Comparison of ENCODE assay signal across 12 cellular contexts in the genomic region with DNA sequence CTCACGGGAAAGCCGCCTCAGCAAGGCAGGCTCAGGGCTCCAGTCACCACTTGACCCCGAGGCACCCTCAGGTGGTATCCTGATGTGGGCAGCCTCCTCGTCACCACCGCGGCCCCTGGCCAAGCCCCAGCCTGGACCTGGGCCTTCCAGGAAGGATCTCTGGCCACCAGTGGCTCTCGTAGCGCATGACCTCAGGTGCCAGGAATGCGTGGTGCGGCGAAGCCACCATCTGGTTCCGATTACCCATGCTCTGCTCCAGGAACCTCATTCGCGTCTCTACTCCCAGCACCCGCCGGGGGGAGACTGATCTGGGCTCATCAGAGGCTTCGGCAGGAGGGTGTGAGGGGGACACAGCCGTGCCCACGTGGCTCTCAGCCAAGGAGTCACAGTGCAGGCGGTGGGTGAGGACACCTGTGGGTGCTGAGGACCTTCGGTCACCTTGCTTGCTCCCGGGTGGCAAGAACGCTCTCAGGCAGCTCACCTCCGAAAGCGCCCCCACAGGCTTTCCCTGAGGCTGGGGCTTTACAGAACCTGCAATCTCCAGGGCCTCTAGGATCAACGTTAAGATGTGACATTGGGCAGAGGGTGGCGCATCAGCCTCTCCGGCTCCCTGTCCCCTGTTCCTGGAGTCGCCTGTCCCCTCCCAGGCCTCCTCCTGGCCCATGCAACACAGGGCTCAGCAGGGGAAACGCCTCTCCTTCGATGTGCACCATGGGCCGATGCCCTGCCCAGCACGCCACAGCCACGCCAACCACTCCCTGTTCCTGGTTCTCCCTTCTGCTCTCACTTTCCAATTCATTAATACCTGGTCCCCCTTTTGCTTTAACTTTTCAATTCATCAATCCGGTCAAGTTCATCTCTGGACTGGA. TPM values are rescaled to one million over a fixed set of nuclear protein-coding genes. Genes with fewer than 3 reads are reported as not detected.
DNase-seq lines count a peak whose midpoint lies in the region; ATAC-seq and TF ChIP-seq lines count a peak whose summit lies in the region.
"Had no signal": no experiment of that assay in that cellular context is flagged by ENCODE, and none has a peak within 500 bp of the region (broad histone marks: within the 10 kb centered on the region; RNA-seq: fewer than 3 reads in every experiment).

No MANE protein-coding gene starts in this region.

- no peaks in the 10 kb centered on the region for H3F3A ChIP-seq in SK-N-SH (replicated peaks; ENCODE audit: insufficient read depth)

- no peak for TF ChIP-seq POLR2A in gastrocnemius medialis (IDR thresholded peaks at IDR 0.05)

- H3K14ac ChIP-seq in H9 (ENCODE audit: insufficient read depth, low read length), result no peak overlapping the region

- in situ Hi-C loops in G401 (cut with HindIII; ENCODE audit: low sequenced_read_pairs), result no loop called here
- in situ Hi-C loops in gastrocnemius medialis (cut with MboI; ENCODE audit: low sequenced_read_pairs in 4 of 4), result no loop called here

- H3K4me3 ChIP-seq in SK-N-SH (ENCODE audit: low read depth in 2 of 2, low read length in 1 of 2), result no peak overlapping the region
- H3K4me3 ChIP-seq in gastrocnemius medialis, result no peak overlapping the region

- peaks cover 0 to 8% of the 10 kb centered on the region in 2 experiments; a peak in 2 of 4 replicates for H3K4me1 Mint-ChIP-seq in H9

- no peak overlapping the region for H4K5ac ChIP-seq in H9 (ENCODE audit: insufficient read length, low read depth, low read length)

- H3K36me3 Mint-ChIP-seq in H9 (ENCODE audit: insufficient read depth in 1 of 3, low read depth in 3 of 3), result peaks cover 0 to 3% (median 2%) of the 10 kb centered on the region in 3 experiments; a peak in 2 of 7 replicates

- no peak overlapping the region for H2AK5ac ChIP-seq in H9 (ENCODE audit: insufficient read length, low read length)

- intact Hi-C loops in gastrocnemius medialis (cut with DNase I; ENCODE audit: low total_unique reads), result no loop called here

- no peak overlapping the region for H2AFZ ChIP-seq in SK-N-SH (ENCODE audit: low read depth)
- no peak overlapping the region for H2AFZ ChIP-seq in H9 (ENCODE audit: low read length)

- ATAC-seq in gastrocnemius medialis, result peak; percentile 64 to 85

- H3K4me1 ChIP-seq in SK-N-SH (ENCODE audit: control insufficient read depth in 1 of 2, insufficient read depth in 2 of 2, low read depth in 1 of 2, low read length in 1 of 2), result peaks cover 17 to 74% of the 10 kb centered on the region in 2 experiments; a peak in 3 of 4 replicates
- peaks cover 17 to 26% of the 10 kb centered on the region in 2 donors for H3K4me1 ChIP-seq in gastrocnemius medialis
- no peaks in the 10 kb centered on the region for H3K4me1 ChIP-seq in H9 (ENCODE audit: insufficient read depth, low read length)

- no peak overlapping the region for H2BK120ac ChIP-seq in H9 (ENCODE audit: low read depth, low read length, poor library complexity, severe bottlenecking)

- TF ChIP-seq RAD21 in SK-N-SH (IDR thresholded peaks at IDR 0.05; ENCODE audit: low read length), result peak; percentile 41

- H3K23me2 ChIP-seq in H9 (ENCODE audit: insufficient read length, low read depth, low read length, poor library complexity, severe bottlenecking), result peaks cover 3% of the 10 kb centered on the region

- H2BK15ac ChIP-seq in H9 (ENCODE audit: low read depth, low read length), result no peak overlapping the region

- H3K23ac ChIP-seq in H9 (ENCODE audit: insufficient read length, low read depth, low read length), result no peak overlapping the region

- H3K18ac ChIP-seq in H9 (ENCODE audit: insufficient read length, low read depth, low read length), result no peak overlapping the region

- CTCF ChIA-PET in SK-N-SH (lab: Yijun Ruan, JAX), result interaction anchor here (0.5 to 3.4 kb wide), 21 partner anchors 8 to 283 kb away, joined by 3 to 19 read pairs (median 4); no protein-coding TSS in a partner anchor

- peak overlapping the region in 1 of 3 experiments; percentile 21; a peak in 1 of 7 replicates for H3K27ac Mint-ChIP-seq in H9

- H3K36me3 ChIP-seq in SK-N-SH (replicated peaks in 1 of 2; ENCODE audit: control insufficient read depth in 1 of 2, insufficient read depth in 2 of 2, low read length in 1 of 2) (peaks cover 0 to under 1% of the 10 kb centered on the region in 2 experiments), gastrocnemius medialis (no peaks in the 10 kb centered on the region)

- no peaks in the 10 kb centered on the region for H3K9me3 Mint-ChIP-seq in H9

- H3K27ac ChIP-seq in SK-N-SH (ENCODE audit: low read depth in 2 of 2, low read length in 1 of 2) (peak overlapping the region; percentile 59 to 84; a peak in 3 of 4 replicates), gastrocnemius medialis (peak overlapping the region in 3 of 4 donors; percentile 52 to 74 (median 64)), H9 (ENCODE audit: insufficient read length, low read depth, low read length) (no peak overlapping the region)

- no peak overlapping the region for H4K91ac ChIP-seq in H9 (ENCODE audit: insufficient read length, low read depth, low read length)

- H3K4ac ChIP-seq in H9 (ENCODE audit: low read depth, low read length), result no peak overlapping the region

- H2BK12ac ChIP-seq in H9 (ENCODE audit: insufficient read length, low read depth, low read length), result no peak overlapping the region

- no peaks in the 10 kb centered on the region for H3K79me1 ChIP-seq in H9 (ENCODE audit: insufficient read depth, low read depth, low read length, poor library complexity, severe bottlenecking)

- no peaks in the 10 kb centered on the region; the same call in 1 of the 2 replicates for H3K27me3 Mint-ChIP-seq in H9 (ENCODE audit: low read depth)

- no peak overlapping the region for H2BK5ac ChIP-seq in H9 (ENCODE audit: insufficient read length, low read length)

- DNase-seq in G401 (ENCODE audit: low spot score) (peak; percentile 33), SK-N-SH (peak; percentile 95), fibroblast of the conjunctiva (ENCODE audit: low read depth) (peak; percentile 82), gastrocnemius medialis (peak; percentile 45 to 80), H9 (no peak), cerebellar nuclear complex (lab: John Stamatoyannopoulos, UW) (no peak), NCI-H187 treated with DMSO at 0.1 percent for 48 hours (lab: John Stamatoyannopoulos, UW) (no peak), HT-29 (ENCODE audit: low spot score) (no peak)
- DNase-seq: activated CD4-positive, alpha-beta T cell treated with anti-CD3 and anti-CD28 coated beads for 1 hour; activated effector memory CD4-positive, alpha-beta T cell treated with Interleukin-2 at 50 U/mL for 16 hours; NCI-H1105 treated with DMSO at 0.1 percent for 48 hours; small intestine had no signal

- H3K9me2 ChIP-seq in SK-N-SH, result no peaks in the 10 kb centered on the region

- TF ChIP-seq CTCF in SK-N-SH (IDR thresholded peaks at IDR 0.05) (peak; percentile 30), gastrocnemius medialis (IDR thresholded peaks at IDR 0.05 in 4 of 5, conservative IDR thresholded peaks at IDR 0.05 in 1 of 5) (no peak), H9 (conservative IDR thresholded peaks at IDR 0.05) (no peak)

- H3K4me3 Mint-ChIP-seq in H9, result no peak overlapping the region

- no peak overlapping the region for H3K9ac ChIP-seq in SK-N-SH
- no peak overlapping the region for H3K9ac ChIP-seq in H9 (ENCODE audit: extremely low read depth, insufficient read length, low read length)

- no peaks in the 10 kb centered on the region for H3K9me3 ChIP-seq in SK-N-SH
- no peaks in the 10 kb centered on the region for H3K9me3 ChIP-seq in gastrocnemius medialis
- H3K9me3 ChIP-seq in H9 (ENCODE audit: control insufficient read depth, low read depth, low read length), result no peaks in the 10 kb centered on the region

- H3K56ac ChIP-seq in H9 (ENCODE audit: insufficient read length, low read depth, low read length), result no peak overlapping the region

- no peak overlapping the region for H2BK20ac ChIP-seq in H9 (ENCODE audit: low read depth, low read length, poor library complexity, severe bottlenecking)

- WGBS in SK-N-SH (ENCODE audit: low lambda C conversion rate), result 51% methylated on average over 15 of the region's 35 CpGs
- no CpG with 5 or more reads among the region's 35 CpGs for WGBS in H9 (ENCODE audit: extremely low coverage, insufficient read length, low lambda C conversion rate)

- peak; percentile 68 to 90 for TF ChIP-seq EP300 in SK-N-SH (IDR thresholded peaks at IDR 0.05; ENCODE audit: borderline replicate concordance in 1 of 2, low read depth in 1 of 2, low read length in 1 of 2)

- H3K79me2 ChIP-seq in SK-N-SH (ENCODE audit: insufficient read depth) (no peaks in the 10 kb centered on the region), H9 (ENCODE audit: insufficient read depth, low read length) (no peaks in the 10 kb centered on the region)

- POLR2A ChIA-PET in SK-N-SH (lab: Yijun Ruan, JAX), result no interaction called here

- no peak overlapping the region for H3T11ph ChIP-seq in H9 (ENCODE audit: low read length)

- no peak overlapping the region for H4K8ac ChIP-seq in H9 (replicated peaks; ENCODE audit: insufficient read length, low read depth, low read length)

- H4K20me1 ChIP-seq in SK-N-SH (ENCODE audit: insufficient read depth), result no peaks in the 10 kb centered on the region
- no peaks in the 10 kb centered on the region for H4K20me1 ChIP-seq in H9 (ENCODE audit: control insufficient read depth, insufficient read depth, insufficient read length)

- H3K4me2 ChIP-seq in SK-N-SH (peak overlapping the region; percentile 64), H9 (ENCODE audit: insufficient read depth, insufficient read length, low read length) (no peak overlapping the region)

- H3K27me3 ChIP-seq in SK-N-SH (ENCODE audit: insufficient read depth) (no peaks in the 10 kb centered on the region), gastrocnemius medialis (no peaks in the 10 kb centered on the region), H9 (ENCODE audit: insufficient read depth, low read length) (no peaks in the 10 kb centered on the region)

RNA-seq across cellular contexts. Expression of gene TBX1, which starts 39.0 kb away (rescaled TPM):
- 15.4 and 32.1 TPM in 2 replicates for total RNA-seq in G401 (2014; rRNA removed; shearing (Covaris generic))
- polyA plus RNA-seq in SK-N-SH (2012; rRNA removed), result not detected in 2 replicates
- polyA plus RNA-seq in SK-N-SH (2012; cell fraction: cytosol; rRNA removed), result 0.07 TPM in 1 of 2 replicates, not detected in the other
- 0.29 and 0.41 TPM in 2 replicates for polyA plus RNA-seq in SK-N-SH (2012; cell fraction: nucleus; rRNA removed)
- total RNA-seq in gastrocnemius medialis (10 to 100 TPM; 27.9 to 38.9 (median 36.3) TPM), H9 (2021) (2.2 and 2.5 TPM in 2 replicates)
- not detected in 2 replicates for total RNA-seq in HT-29 (2014; rRNA removed; shearing (Covaris generic))

RNA-seq across cellular contexts. Expression of gene GNB1L, which starts 55.1 kb away (rescaled TPM):
- 20.4 TPM in 2 replicates for total RNA-seq in G401 (2014; rRNA removed; shearing (Covaris generic))
- polyA plus RNA-seq in SK-N-SH (2012; rRNA removed), result 3.2 and 5.9 TPM in 2 replicates
- 2.0 and 4.8 TPM in 2 replicates for polyA plus RNA-seq in SK-N-SH (2012; cell fraction: cytosol; rRNA removed)
- polyA plus RNA-seq in SK-N-SH (2012; cell fraction: nucleus; rRNA removed), result 7.7 and 10.0 TPM in 2 replicates
- total RNA-seq in gastrocnemius medialis (1 to 10 TPM; 4.4 to 9.6 (median 6.7) TPM), H9 (2021) (22.4 and 22.9 TPM in 2 replicates)
- 96.1 and 115 TPM in 2 replicates for total RNA-seq in HT-29 (2014; rRNA removed; shearing (Covaris generic))

RNA-seq across cellular contexts. Expression of gene RTL10, which starts 55.1 kb away (rescaled TPM):
- total RNA-seq in G401 (2014; rRNA removed; shearing (Covaris generic)), result 4.6 and 11.0 TPM in 2 replicates
- 7.8 and 8.0 TPM in 2 replicates for polyA plus RNA-seq in SK-N-SH (2012; rRNA removed)
- 3.0 and 4.0 TPM in 2 replicates for polyA plus RNA-seq in SK-N-SH (2012; cell fraction: cytosol; rRNA removed)
- polyA plus RNA-seq in SK-N-SH (2012; cell fraction: nucleus; rRNA removed), result 23.0 and 24.3 TPM in 2 replicates
- 10 to 100 TPM in 1 of 4 donors, 1 to 10 TPM in 3; 3.5 to 12.8 (median 5.0) TPM for total RNA-seq in gastrocnemius medialis
- 24.0 and 24.4 TPM in 2 replicates for total RNA-seq in H9 (2021)
- total RNA-seq in HT-29 (2014; rRNA removed; shearing (Covaris generic)), result 37.9 and 42.8 TPM in 2 replicates

Comparison
In these comparisons a context has a peak if more than half of its experiments do, and no peak if none do; other contexts are left out.
1. DNase-seq: peak in G401 (single experiment), SK-N-SH (single experiment), fibroblast of the conjunctiva (single experiment) and gastrocnemius medialis (2 of 2); none in H9 (single experiment), cerebellar nuclear complex (0 of 2), NCI-H187 treated with DMSO at 0.1 percent for 48 hours (single experiment) and HT-29 (single experiment).